ENCODE assay signal across 1 cellular context in genomic region chr22:42964994-42965699, GRCh38.
TF ChIP-seq lines count a peak whose summit lies in the region.

No MANE protein-coding gene starts in this region.

TF ChIP-seq in HepG2, 621 proteins besides CTCF, POLR2A, EP300 and RAD21 (continued from another document):
- peak; percentile 59; the same call in 1 of the 2 replicates for TF ChIP-seq TGIF2 (CRISPR knock-in tag; IDR thresholded peaks at IDR 0.05)
- no peak for TF ChIP-seq BORCS8-MEF2B (CRISPR knock-in tag; IDR thresholded peaks at IDR 0.05)
- peak; percentile 23 for TF ChIP-seq PRPF4 (IDR thresholded peaks at IDR 0.05; ENCODE audit: low read depth, low read length, poor library complexity, severe bottlenecking)
- no peak for TF ChIP-seq ZNF251 (CRISPR knock-in tag; IDR thresholded peaks at IDR 0.05)
- TF ChIP-seq CEBPZ (IDR thresholded peaks at IDR 0.05; ENCODE audit: low read length), result no peak
- TF ChIP-seq SOX6 (IDR thresholded peaks at IDR 0.05), result no peak
- TF ChIP-seq SOX6 (CRISPR knock-in tag; IDR thresholded peaks at IDR 0.05), result peak; percentile 61
- no peak for TF ChIP-seq ZBTB7B (CRISPR knock-in tag; IDR thresholded peaks at IDR 0.05)
- TF ChIP-seq SMC3 (IDR thresholded peaks at IDR 0.05; ENCODE audit: low read length), result peak; percentile 4; the same call in 1 of the 2 replicates
- TF ChIP-seq MXI1 (IDR thresholded peaks at IDR 0.05; ENCODE audit: borderline replicate concordance, low read depth, low read length), result peak; percentile 37; the same call in 1 of the 3 replicates
- TF ChIP-seq MYPOP (CRISPR knock-in tag; IDR thresholded peaks at IDR 0.05), result no peak
- TF ChIP-seq EHMT2 (IDR thresholded peaks at IDR 0.05; ENCODE audit: borderline replicate concordance, low read depth, low read length), result no peak
- peak; percentile 90 for TF ChIP-seq ZKSCAN1 (IDR thresholded peaks at IDR 0.05; ENCODE audit: low read length)
- TF ChIP-seq SIX4 (CRISPR knock-in tag; IDR thresholded peaks at IDR 0.05), result peak; percentile 96
- TF ChIP-seq MEIS2 (CRISPR knock-in tag; IDR thresholded peaks at IDR 0.05), result peak; percentile 29; the same call in 1 of the 2 replicates
- peak; percentile 75 for TF ChIP-seq PATZ1 (CRISPR knock-in tag; IDR thresholded peaks at IDR 0.05)
- no peak for TF ChIP-seq ZNF746 (CRISPR knock-in tag; IDR thresholded peaks at IDR 0.05)
- peak; percentile 87 for TF ChIP-seq FOSL2 (CRISPR knock-in tag; IDR thresholded peaks at IDR 0.05)
- no peak for TF ChIP-seq YEATS4 (CRISPR knock-in tag; IDR thresholded peaks at IDR 0.05; ENCODE audit: borderline replicate concordance)
- no peak for TF ChIP-seq ZNF570 (CRISPR knock-in tag; IDR thresholded peaks at IDR 0.05; ENCODE audit: borderline replicate concordance)
- TF ChIP-seq SUZ12 (IDR thresholded peaks at IDR 0.05; ENCODE audit: low read depth, low read length), result no peak
- TF ChIP-seq ESRRA (CRISPR knock-in tag; IDR thresholded peaks at IDR 0.05; ENCODE audit: low read depth), result no peak
- no peak for TF ChIP-seq MAFK (conservative IDR thresholded peaks at IDR 0.05 in 1 of 2, IDR thresholded peaks at IDR 0.05 in 1 of 2; ENCODE audit: low read length in 2 of 2)
- no peak for TF ChIP-seq MTA1 (CRISPR knock-in tag; IDR thresholded peaks at IDR 0.05; ENCODE audit: borderline replicate concordance)
- no peak for TF ChIP-seq REL (CRISPR knock-in tag; conservative IDR thresholded peaks at IDR 0.05)
- TF ChIP-seq HMG20A (CRISPR knock-in tag; IDR thresholded peaks at IDR 0.05; ENCODE audit: borderline replicate concordance), result peak; percentile 43; the same call in 1 of the 2 replicates
- TF ChIP-seq GATAD2A (CRISPR knock-in tag; IDR thresholded peaks at IDR 0.05), result peak; percentile 36; the same call in 1 of the 2 replicates
- no peak for TF ChIP-seq RORA (CRISPR knock-in tag; IDR thresholded peaks at IDR 0.05)
- TF ChIP-seq ZGPAT (CRISPR knock-in tag; IDR thresholded peaks at IDR 0.05), result no peak
- TF ChIP-seq POLR2AphosphoS5 (IDR thresholded peaks at IDR 0.05; ENCODE audit: low read depth, low read length), result no peak
- no peak for TF ChIP-seq ZNF318 (CRISPR knock-in tag; IDR thresholded peaks at IDR 0.05)
- TF ChIP-seq IRF9 (CRISPR knock-in tag; IDR thresholded peaks at IDR 0.05; ENCODE audit: borderline replicate concordance), result no peak
- TF ChIP-seq RARG (CRISPR knock-in tag; IDR thresholded peaks at IDR 0.05; ENCODE audit: low read depth), result no peak
- no peak for TF ChIP-seq ZNF441 (CRISPR knock-in tag; IDR thresholded peaks at IDR 0.05; ENCODE audit: borderline replicate concordance)
- TF ChIP-seq TFDP1 (CRISPR knock-in tag; IDR thresholded peaks at IDR 0.05; ENCODE audit: borderline replicate concordance), result no peak
- TF ChIP-seq ATF4 (CRISPR knock-in tag; IDR thresholded peaks at IDR 0.05), result peak in 1 of 2 experiments; percentile 70; a peak in 2 of 4 replicates
- TF ChIP-seq TCF7 (IDR thresholded peaks at IDR 0.05; ENCODE audit: low read depth), result peak; percentile 81
- no peak for TF ChIP-seq ZSCAN9 (CRISPR knock-in tag; IDR thresholded peaks at IDR 0.05; ENCODE audit: borderline replicate concordance)
- TF ChIP-seq ZNF317 (CRISPR knock-in tag; IDR thresholded peaks at IDR 0.05), result 0 out of 2 replicates have a peak, but pooled peaks have one; percentile 31
- 0 out of 2 replicates have a peak, but pooled peaks have one; percentile 24 for TF ChIP-seq JUND (CRISPR knock-in tag; IDR thresholded peaks at IDR 0.05)
- no peak for TF ChIP-seq GABPB1 (CRISPR knock-in tag; IDR thresholded peaks at IDR 0.05)
